10 cellular contexts compared by ENCODE assay signal in genomic region chr3:151268267-151269235, GRCh38. TPM values are rescaled to one million over a fixed set of nuclear protein-coding genes. Genes with fewer than 3 reads are reported as not detected.
DNase-seq lines count a peak whose midpoint lies in the region; ATAC-seq lines count a peak whose summit lies in the region.
"Had no signal": no experiment of that assay in that cellular context is flagged by ENCODE, and none has a peak within 500 bp of the region (broad histone marks: within the 10 kb centered on the region; RNA-seq: fewer than 3 reads in every experiment).

No MANE protein-coding gene starts in this region.

- H3K4me3 Mint-ChIP-seq in T-cell: peak overlapping the region; percentile 49 to 61 (median 59)
- peak overlapping the region; percentile 36 to 77 (median 58) for H3K4me3 Mint-ChIP-seq in naive thymus-derived CD8-positive, alpha-beta T cell

- no peaks in the 10 kb centered on the region for H3K36me3 Mint-ChIP-seq in T-cell
- H3K36me3 Mint-ChIP-seq in naive thymus-derived CD8-positive, alpha-beta T cell: no peaks in the 10 kb centered on the region

- POLR2A ChIA-PET in T-cell (lab: Charles Lee): interaction anchor here (0.5 to 1.1 kb wide), 5 partner anchors 10 to 47 kb away, joined by 3 to 4 read pairs (median 3); partner anchors contain the start of gene P2RY14 (in 2 of the 2)
- POLR2A ChIA-PET in naive thymus-derived CD8-positive, alpha-beta T cell (lab: Charles Lee): interaction anchor here (1.0 to 1.6 kb wide), 2 partner anchors 9 to 14 kb away, joined by 3 to 6 read pairs; no protein-coding TSS in a partner anchor

- no peaks in the 10 kb centered on the region for H3K9me3 ChIP-seq in HAP-1
- H3K9me3 ChIP-seq: SJSA1 had no signal

- in situ Hi-C loops in HAP-1 (cut with MboI; ENCODE audit: low sequenced_read_pairs): no loop called here

- peak; percentile 58 for ATAC-seq in GM18909 (IDR thresholded peaks at IDR 0.05; ENCODE audit: poor library complexity, unreplicated experiment)
- ATAC-seq in HG02759 (IDR thresholded peaks at IDR 0.05; ENCODE audit: unreplicated experiment): peak; percentile 53
- peak; percentile 50 to 81 (median 70) for ATAC-seq in T-cell (replicated peaks in 1 of 4)
- peak; percentile 84 to 87 for ATAC-seq in naive thymus-derived CD8-positive, alpha-beta T cell

- peaks cover 13 to 30% (median 19%) of the 10 kb centered on the region in 3 donors for H3K4me1 Mint-ChIP-seq in T-cell
- peaks cover 16 to 65% (median 27%) of the 10 kb centered on the region in 4 donors for H3K4me1 Mint-ChIP-seq in naive thymus-derived CD8-positive, alpha-beta T cell

- H3K4me1 ChIP-seq in HAP-1: peaks cover 15% of the 10 kb centered on the region
- H3K4me1 ChIP-seq: parathyroid adenoma had no signal

- no peaks in the 10 kb centered on the region for H3K9me3 Mint-ChIP-seq in T-cell
- H3K9me3 Mint-ChIP-seq in naive thymus-derived CD8-positive, alpha-beta T cell: peaks cover 0 to 2% (median 0%) of the 10 kb centered on the region in 9 donors

- DNase-seq in T-cell: peak in 17 of 34 experiments; percentile 2 to 37 (median 13)
- DNase-seq in naive thymus-derived CD8-positive, alpha-beta T cell: peak in 8 of 10 donors; percentile 19 to 71 (median 49)
- DNase-seq in HAP-1 (ENCODE audit: low spot score in 2 of 2): no peak
- no peak for DNase-seq in NCI-H226
- no peak for DNase-seq in Ammon's horn (ENCODE audit: low spot score)
- DNase-seq in retina: no peak

- no peaks in the 10 kb centered on the region for H3K36me3 ChIP-seq in HAP-1 (replicated peaks)
- H3K36me3 ChIP-seq: SJSA1 had no signal

- H3K27ac Mint-ChIP-seq in T-cell: peak overlapping the region; percentile 87 to 91
- peak overlapping the region; percentile 63 to 94 (median 90) for H3K27ac Mint-ChIP-seq in naive thymus-derived CD8-positive, alpha-beta T cell

- H3K27me3 Mint-ChIP-seq in T-cell: peaks cover 0 to 3% of the 10 kb centered on the region in 2 donors
- no peaks in the 10 kb centered on the region for H3K27me3 Mint-ChIP-seq in naive thymus-derived CD8-positive, alpha-beta T cell

- no peaks in the 10 kb centered on the region for H3K27me3 ChIP-seq in HAP-1 (ENCODE audit: low read depth)

- no peak overlapping the region for H3K4me3 ChIP-seq in HAP-1
- H3K4me3 ChIP-seq: SJSA1 had no signal

- CTCF ChIA-PET in T-cell (lab: Charles Lee): interaction anchor here (0.9 to 2.7 kb wide), 7 partner anchors 10 to 112 kb away, joined by 3 to 10 read pairs (median 3); partner anchors contain the start of gene P2RY14 (in 1 of the 2)

RNA-seq across cellular contexts. Expression of gene P2RY14, which starts 9.8 kb away (rescaled TPM):
- under 1 TPM; 0.30 to 0.73 (median 0.58) TPM for total RNA-seq in T-cell
- under 1 TPM in 1 of 2 experiments, not detected in 1; 0.21 TPM for total RNA-seq in naive thymus-derived CD8-positive, alpha-beta T cell
- not detected for polyA plus RNA-seq in naive thymus-derived CD8-positive, alpha-beta T cell
- total RNA-seq: SJSA1 had no signal

RNA-seq across cellular contexts. Expression of gene GPR87, which starts 48.1 kb away (rescaled TPM):
- not detected for total RNA-seq in T-cell
- total RNA-seq in naive thymus-derived CD8-positive, alpha-beta T cell: not detected
- polyA plus RNA-seq in naive thymus-derived CD8-positive, alpha-beta T cell: not detected

Comparison
In these comparisons a context has a peak if more than half of its experiments do, and no peak if none do; other contexts are left out.
1. DNase-seq: peak in naive thymus-derived CD8-positive, alpha-beta T cell (8 of 10); none in HAP-1 (0 of 2), NCI-H226 (single experiment), Ammon's horn (single experiment) and retina (single experiment).
2. Peak in every context shown above with its lines, with median percentiles within 50 percentile points of each other: ATAC-seq.